ENCODE assay signal across 13 cellular contexts in the genomic region with DNA sequence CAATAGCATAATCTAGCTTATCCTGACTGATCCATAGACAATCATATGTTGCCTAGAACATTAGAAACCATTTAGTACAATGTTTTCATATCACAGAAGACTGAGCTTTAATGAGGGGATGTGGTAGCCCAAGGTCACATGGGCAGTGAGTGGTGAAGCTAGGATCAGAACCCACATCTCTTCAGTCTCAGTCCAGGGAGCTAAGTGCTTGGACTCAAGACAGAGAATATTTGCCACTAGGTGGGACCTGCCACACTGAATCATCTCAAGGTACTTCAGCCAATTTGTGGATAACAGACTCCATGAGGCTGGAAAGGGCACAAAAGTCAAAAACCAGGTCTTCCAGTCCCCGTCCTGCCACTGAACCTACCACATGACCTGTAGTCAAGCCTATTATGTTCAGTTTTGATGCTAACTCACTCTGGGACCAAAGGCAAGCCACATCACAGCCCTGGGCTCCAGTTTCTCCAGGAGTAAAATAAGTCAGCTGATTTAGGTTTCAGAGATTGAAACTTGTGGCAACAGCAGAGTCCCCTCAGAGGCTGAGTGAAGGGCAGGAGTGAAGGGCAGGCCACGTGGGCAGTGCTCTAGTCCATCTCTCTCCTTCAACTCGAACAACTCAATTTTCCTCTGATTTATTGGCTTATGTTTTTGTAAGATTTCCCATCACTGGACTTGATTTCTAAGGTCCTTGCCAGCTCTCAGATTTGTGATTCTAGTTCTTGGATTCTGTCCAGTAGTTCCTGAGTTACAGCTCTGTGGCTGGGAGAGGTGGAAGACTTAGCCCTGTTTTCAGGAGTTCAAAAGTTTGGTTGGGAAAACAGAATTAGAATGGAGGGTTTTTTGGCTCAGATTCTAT.
A peak's percentile ranks its signal among the peaks of the same experiment; 100 is the strongest.
DNase-seq lines count a peak whose midpoint lies in the region; ATAC-seq, FAIRE-seq and TF ChIP-seq lines count a peak whose summit lies in the region.
"Had no signal": no experiment of that assay in that cellular context is flagged by ENCODE, and none has a peak within 500 bp of the region (broad histone marks: within the 10 kb centered on the region; RNA-seq: fewer than 3 reads in every experiment).

No MANE protein-coding gene starts in this region.

- no peak overlapping the region for H2BK5ac ChIP-seq in H1 (ENCODE audit: low read depth, low read length)

- no peak overlapping the region for H2BK120ac ChIP-seq in H1 (replicated peaks; ENCODE audit: low read depth, low read length)

- no peak overlapping the region for H3K18ac ChIP-seq in H1 (ENCODE audit: extremely low read depth, low read length)

- DNase-seq in GM12891 (ENCODE audit: insufficient read length, low spot score): no peak
- DNase-seq in PC-3: peak; percentile 25
- no peak for DNase-seq in H1 (ENCODE audit: low read depth in 1 of 2, low spot score in 2 of 2)
- no peak for DNase-seq in neural progenitor cell (ENCODE audit: low spot score)
- no peak for DNase-seq in T-cell
- no peak for DNase-seq in HuH-7.5 (ENCODE audit: low spot score)
- no peak for DNase-seq in SHP77 treated with DMSO at 0.1 percent for 48 hours (lab: John Stamatoyannopoulos, UW)
- DNase-seq: activated CD4-positive, alpha-beta T cell treated with anti-CD3 and anti-CD28 coated beads for 36 hours; activated naive CD4-positive, alpha-beta T cell; naive B cell; spleen had no signal

- H3K4me3 ChIP-seq in PC-3 (ENCODE audit: low read length) (no peak overlapping the region), H1 (ENCODE audit: extremely low read depth in 1 of 4, insufficient read depth in 2 of 4, low read depth in 3 of 4, low read length in 4 of 4) (no peak overlapping the region), neural progenitor cell (no peak overlapping the region)
- H3K4me3 ChIP-seq: spleen had no signal

- ATAC-seq in PC-3: no peak
- ATAC-seq in GM18873 (IDR thresholded peaks at IDR 0.05; ENCODE audit: low FRiP score, unreplicated experiment): no peak
- no peak for ATAC-seq in T-cell (replicated peaks in 1 of 4)
- ATAC-seq: activated CD4-positive, alpha-beta T cell treated with anti-CD3 and anti-CD28 coated beads for 36 hours had no signal

- H3K9me2 ChIP-seq in PC-3 (replicated peaks; ENCODE audit: low read length): no peaks in the 10 kb centered on the region

- H3K4me3 Mint-ChIP-seq in neural progenitor cell (no peak overlapping the region), T-cell (no peak overlapping the region)
- H3K4me3 Mint-ChIP-seq: activated CD4-positive, alpha-beta T cell treated with anti-CD3 and anti-CD28 coated beads for 36 hours; CD14-positive monocyte; naive B cell had no signal

- H3K9me3 ChIP-seq in PC-3 (ENCODE audit: low read length): no peaks in the 10 kb centered on the region
- no peaks in the 10 kb centered on the region for H3K9me3 ChIP-seq in H1 (ENCODE audit: insufficient read depth in 2 of 2, low read depth in 1 of 2, low read length in 1 of 2)
- no peaks in the 10 kb centered on the region for H3K9me3 ChIP-seq in neural progenitor cell (ENCODE audit: low read depth)
- H3K9me3 ChIP-seq: spleen had no signal

- peak; percentile 28; the same call in 1 of the 2 replicates for TF ChIP-seq CTCF in PC-3 (conservative IDR thresholded peaks at IDR 0.05; ENCODE audit: low read depth, low read length)
- TF ChIP-seq CTCF in H1 (IDR thresholded peaks at IDR 0.05; ENCODE audit: control extremely low read depth in 1 of 3, insufficient read depth in 1 of 3, low read depth in 1 of 3, low read length in 3 of 3): no peak; a peak in 1 of 4 replicates
- TF ChIP-seq CTCF in neural progenitor cell (IDR thresholded peaks at IDR 0.05): peak; percentile 8

- H3K4me1 Mint-ChIP-seq in neural progenitor cell: peaks cover 9% of the 10 kb centered on the region
- H3K4me1 Mint-ChIP-seq in T-cell: peaks cover 9 to 15% (median 10%) of the 10 kb centered on the region in 3 donors

- H3K79me1 ChIP-seq in H1 (ENCODE audit: low read depth, low read length): no peaks in the 10 kb centered on the region

- H3K36me3 Mint-ChIP-seq in neural progenitor cell: peaks cover 3% of the 10 kb centered on the region
- peaks cover 31% of the 10 kb centered on the region for H3K36me3 Mint-ChIP-seq in T-cell

- H3K4ac ChIP-seq in H1 (replicated peaks; ENCODE audit: insufficient read length, low read depth, low read length): no peak overlapping the region

- H3K36me3 ChIP-seq in PC-3 (ENCODE audit: low read depth, low read length) (peaks cover 8% of the 10 kb centered on the region; the same call in 1 of the 2 replicates), H1 (ENCODE audit: control insufficient read depth in 2 of 4, insufficient read depth in 4 of 4, low read length in 3 of 4) (no peaks in the 10 kb centered on the region; a peak in 1 of 8 replicates), neural progenitor cell (no peaks in the 10 kb centered on the region)

- no peak overlapping the region for H4K91ac ChIP-seq in H1 (replicated peaks; ENCODE audit: insufficient read length, low read length)

- no peak overlapping the region for H2BK15ac ChIP-seq in H1 (ENCODE audit: low read length)

- no peak overlapping the region for H4K8ac ChIP-seq in H1 (ENCODE audit: extremely low read depth, insufficient read depth, low read length)

- H4K20me1 ChIP-seq in PC-3 (ENCODE audit: low read length) (no peaks in the 10 kb centered on the region), H1 (replicated peaks in 1 of 2; ENCODE audit: control insufficient read depth in 1 of 2, insufficient read depth in 2 of 2, low read length in 2 of 2) (no peaks in the 10 kb centered on the region), neural progenitor cell (ENCODE audit: low read depth) (no peaks in the 10 kb centered on the region)

- H2BK20ac ChIP-seq in H1 (ENCODE audit: low read length): no peak overlapping the region

- H2BK12ac ChIP-seq in H1 (ENCODE audit: low read depth, low read length): no peak overlapping the region

- H3K4me2 ChIP-seq in PC-3 (ENCODE audit: low read length): no peak overlapping the region
- no peak overlapping the region for H3K4me2 ChIP-seq in H1 (ENCODE audit: insufficient read depth in 1 of 2, low read depth in 2 of 2, low read length in 2 of 2)
- peak overlapping the region; percentile 17 for H3K4me2 ChIP-seq in neural progenitor cell

- no peak overlapping the region for H3K27ac ChIP-seq in PC-3 (ENCODE audit: low read length)
- H3K27ac ChIP-seq in H1 (ENCODE audit: low read depth, low read length): no peak overlapping the region
- no peak overlapping the region for H3K27ac ChIP-seq in neural progenitor cell
- H3K27ac ChIP-seq: spleen had no signal

- intact Hi-C loops in PC-3 (cut with micrococcal nuclease): no loop called here

- H3F3A ChIP-seq in PC-3 (ENCODE audit: low read length, unreplicated experiment) (no peaks in the 10 kb centered on the region), neural progenitor cell (ENCODE audit: low read depth) (peaks cover 5% of the 10 kb centered on the region)

- H3K27me3 Mint-ChIP-seq in neural progenitor cell (ENCODE audit: insufficient read depth, low read depth) (no peaks in the 10 kb centered on the region), T-cell (no peaks in the 10 kb centered on the region)
- H3K27me3 Mint-ChIP-seq: activated CD4-positive, alpha-beta T cell treated with anti-CD3 and anti-CD28 coated beads for 36 hours; naive B cell had no signal

- no peak overlapping the region for H3K14ac ChIP-seq in H1 (ENCODE audit: insufficient read length)

- 89% methylated on average over 3 of the region's 3 CpGs; no CpG with 5 or more reads in 1 of the 2 experiments for WGBS in H1 (ENCODE audit: extremely low coverage in 1 of 2, insufficient coverage in 1 of 2, insufficient read length in 1 of 2, insufficient replicate concordance in 2 of 2, low coverage in 1 of 2, low lambda C conversion rate in 2 of 2, missing lambda C conversion rate in 1 of 2), 2 experiments

- H3K9ac ChIP-seq in PC-3 (ENCODE audit: low read length): no peak overlapping the region
- no peak overlapping the region for H3K9ac ChIP-seq in H1 (replicated peaks in 1 of 4; ENCODE audit: extremely low read depth in 1 of 4, low read depth in 3 of 4, low read length in 3 of 4)
- no peak overlapping the region for H3K9ac ChIP-seq in neural progenitor cell

- POLR2A ChIA-PET in PC-3 (lab: Charles Lee; ENCODE audit: unreplicated experiment) (no interaction called here), H1 (lab: Charles Lee; ENCODE audit: partially characterized antibody) (interaction anchor here (1.4 kb wide), 1 partner anchor 10 kb away, joined by 3 read pairs; no protein-coding TSS in a partner anchor), T-cell (lab: Charles Lee) (no interaction called here)

- peak; percentile 13 to 45; a peak in 2 of 4 replicates for TF ChIP-seq RAD21 in H1 (IDR thresholded peaks at IDR 0.05 in 1 of 2, conservative IDR thresholded peaks at IDR 0.05 in 1 of 2; ENCODE audit: low read depth in 2 of 2, low read length in 2 of 2)

- H3K23ac ChIP-seq in H1 (ENCODE audit: insufficient read length): no peak overlapping the region

- H2AFZ ChIP-seq in PC-3 (ENCODE audit: low read length) (no peak overlapping the region), H1 (ENCODE audit: low read length) (no peak overlapping the region), neural progenitor cell (replicated peaks) (no peak overlapping the region)

- H3K9me3 Mint-ChIP-seq in neural progenitor cell (no peaks in the 10 kb centered on the region), T-cell (no peaks in the 10 kb centered on the region)
- H3K9me3 Mint-ChIP-seq: CD14-positive monocyte, naive B cell had no signal

- H3K27ac Mint-ChIP-seq in neural progenitor cell: peak overlapping the region; percentile 17
- no peak overlapping the region for H3K27ac Mint-ChIP-seq in T-cell
- H3K27ac Mint-ChIP-seq: activated CD4-positive, alpha-beta T cell treated with anti-CD3 and anti-CD28 coated beads for 36 hours; naive B cell had no signal

- H3K79me2 ChIP-seq in PC-3 (ENCODE audit: low read length) (no peaks in the 10 kb centered on the region), H1 (ENCODE audit: control insufficient read depth in 1 of 2, insufficient read depth in 2 of 2, low read length in 2 of 2) (no peaks in the 10 kb centered on the region), neural progenitor cell (ENCODE audit: low read depth) (no peaks in the 10 kb centered on the region)

- H3K27me3 ChIP-seq in PC-3 (ENCODE audit: low read length) (no peaks in the 10 kb centered on the region), H1 (replicated peaks in 1 of 4; ENCODE audit: control insufficient read depth in 3 of 4, extremely low read depth in 1 of 4, insufficient read depth in 3 of 4, low read length in 3 of 4) (no peaks in the 10 kb centered on the region), neural progenitor cell (no peaks in the 10 kb centered on the region)
- H3K27me3 ChIP-seq: spleen had no signal

- H3K4me1 ChIP-seq in PC-3 (ENCODE audit: insufficient read depth, low read length): no peaks in the 10 kb centered on the region
- H3K4me1 ChIP-seq in H1 (replicated peaks in 1 of 4; ENCODE audit: control insufficient read depth in 3 of 4, insufficient read depth in 4 of 4, low read length in 3 of 4): peaks cover 2 to 6% (median 4%) of the 10 kb centered on the region in 4 experiments; a peak in 6 of 7 replicates
- peaks cover 12% of the 10 kb centered on the region for H3K4me1 ChIP-seq in neural progenitor cell

- H4K5ac ChIP-seq in H1 (ENCODE audit: insufficient read length, low read depth, low read length): no peak overlapping the region

- H2AK5ac ChIP-seq in H1 (ENCODE audit: low read depth, low read length): no peak overlapping the region

- TF ChIP-seq EP300 in H1 (IDR thresholded peaks at IDR 0.05; ENCODE audit: borderline replicate concordance in 1 of 2, low read depth in 2 of 2, low read length in 2 of 2): no peak

- BruUV-seq in PC-3 (replicated peaks; lab: Mats Ljungman, UMichigan): no TSS peak

- TF ChIP-seq POLR2A in GM12891 (IDR thresholded peaks at IDR 0.05; ENCODE audit: low read depth, low read length): no peak
- TF ChIP-seq POLR2A in H1 (IDR thresholded peaks at IDR 0.05; ENCODE audit: control extremely low read depth in 1 of 2, low read depth in 2 of 2, low read length in 2 of 2): no peak

- no peaks in the 10 kb centered on the region for H3K23me2 ChIP-seq in H1 (ENCODE audit: low read depth, low read length)

- FAIRE-seq in GM12891 (lab: Jason Lieb, UNC) (peak; percentile 13), H1 (lab: Jason Lieb, UNC) (no peak)

- CTCF ChIA-PET in PC-3 (lab: Charles Lee) (interaction anchor here (0.5 to 1.3 kb wide), 3 partner anchors 36 to 166 kb away, joined by 5 to 15 read pairs (median 13); no protein-coding TSS in a partner anchor), H1 (lab: Charles Lee; ENCODE audit: partially characterized antibody) (interaction anchor here (0.7 to 4.0 kb wide), 19 partner anchors 12 to 109 kb away, joined by 3 to 45 read pairs (median 4); a partner anchor contains a TSS), T-cell (lab: Charles Lee) (interaction anchor here in 1 of 2 donors (0.6 kb wide), 1 partner anchor 46 kb away, joined by 4 read pairs; no protein-coding TSS in a partner anchor)

- H3K56ac ChIP-seq in H1 (replicated peaks; ENCODE audit: insufficient read length, low read depth, low read length): no peak overlapping the region

Comparison
In these comparisons a context has a peak if more than half of its experiments do, and no peak if none do; other contexts are left out.
1. CTCF ChIP-seq: peak in PC-3 (single experiment) and neural progenitor cell (single experiment); none in H1 (0 of 3).